ENCODE assay signal across 1 cellular context in genomic region chr2:70887550-70888229, GRCh38.
TF ChIP-seq lines count a peak whose summit lies in the region.

No MANE protein-coding gene starts in this region.

TF ChIP-seq in HEK293, 187 proteins besides CTCF, POLR2A, EP300 and RAD21 (continued from another document):
- TF ChIP-seq AEBP2 (tag by site-specific recombination; IDR thresholded peaks at IDR 0.05; ENCODE audit: borderline replicate concordance) (no peak), ZNF48 (tag by site-specific recombination; IDR thresholded peaks at IDR 0.05) (no peak), ZNF280D (tag by site-specific recombination; IDR thresholded peaks at IDR 0.05) (no peak)
TF ChIP-seq in HEK293: peak in this region for 0.
